ENCODE assay signal across 8 cellular contexts in genomic region chr3:136862953-136863352, GRCh38. TPM values are rescaled to one million over a fixed set of nuclear protein-coding genes. Genes with fewer than 3 reads are reported as not detected.
A peak's percentile ranks its signal among the peaks of the same experiment; 100 is the strongest.
DNase-seq lines count a peak whose midpoint lies in the region; ATAC-seq and TF ChIP-seq lines count a peak whose summit lies in the region.

No MANE protein-coding gene starts in this region.

- H3K4me3 ChIP-seq in SJCRH30 (peak overlapping the region; percentile 80), foreskin fibroblast (ENCODE audit: low read depth in 1 of 2, low read length in 2 of 2) (peak overlapping the region; percentile 56 to 88), skeletal muscle tissue (ENCODE audit: low read length in 3 of 3) (peak overlapping the region; percentile 84 to 97 (median 91))

- peak overlapping the region; percentile 89 to 94 (median 92) for H3K9ac ChIP-seq in skeletal muscle tissue (ENCODE audit: low read depth in 1 of 3, low read length in 3 of 3)

- no peaks in the 10 kb centered on the region for H3K27me3 ChIP-seq in SJCRH30
- no peaks in the 10 kb centered on the region for H3K27me3 ChIP-seq in skeletal muscle tissue (ENCODE audit: control insufficient read depth in 3 of 3, insufficient read depth in 3 of 3, low read length in 3 of 3)

- no peaks in the 10 kb centered on the region for H3K9me3 ChIP-seq in SJCRH30 (replicated peaks)
- H3K9me3 ChIP-seq in skeletal muscle tissue (ENCODE audit: control insufficient read depth in 3 of 3, low read length in 3 of 3) = no peaks in the 10 kb centered on the region

- peak overlapping the region; percentile 65; the same call in 1 of the 2 replicates for H3K27ac ChIP-seq in SJCRH30
- H3K27ac ChIP-seq in skeletal muscle tissue (ENCODE audit: low read depth, low read length) = peak overlapping the region; percentile 91

- ATAC-seq in GM19463 (IDR thresholded peaks at IDR 0.05; ENCODE audit: unreplicated experiment) = no peak

- H3K36me3 ChIP-seq in SJCRH30 (peaks cover 6% of the 10 kb centered on the region), skeletal muscle tissue (ENCODE audit: control insufficient read depth in 3 of 3, insufficient read depth in 3 of 3, low read length in 3 of 3) (no peaks in the 10 kb centered on the region)

- DNase-seq in NCI-H1417 (lab: John Stamatoyannopoulos, UW) (peak in 2 of 3 experiments; percentile 52 to 78), NCI-H1417 treated with DMSO at 0.1 percent for 48 hours (lab: John Stamatoyannopoulos, UW) (no peak), SJCRH30 (no peak), foreskin fibroblast (no peak), NK-92 (lab: John Stamatoyannopoulos, UW; ENCODE audit: unreplicated experiment) (no peak), retina (no peak)

- H3K4me1 ChIP-seq in SJCRH30 = peaks cover 8% of the 10 kb centered on the region
- H3K4me1 ChIP-seq in skeletal muscle tissue (ENCODE audit: control insufficient read depth in 3 of 3, insufficient read depth in 3 of 3, low read length in 3 of 3) = peaks cover 11 to 16% (median 15%) of the 10 kb centered on the region in 3 donors

- no peak for TF ChIP-seq CTCF in foreskin fibroblast (IDR thresholded peaks at IDR 0.05; ENCODE audit: low read depth, low read length)

RNA-seq across cellular contexts. Expression of gene NCK1, which starts 0.9 kb away (rescaled TPM):
- total RNA-seq in SJCRH30 (2014; rRNA removed; shearing (Covaris generic)) = 33.1 and 42.9 TPM in 2 replicates
- total RNA-seq in skeletal muscle tissue = 36.5 TPM

RNA-seq across cellular contexts. Expression of gene SLC35G2, which starts 44.0 kb away (rescaled TPM):
- total RNA-seq in SJCRH30 (2014; rRNA removed; shearing (Covaris generic)) = 8.1 and 8.9 TPM in 2 replicates
- total RNA-seq in skeletal muscle tissue = 2.1 TPM

Comparison
In these comparisons a context has a peak if more than half of its experiments do, and no peak if none do; other contexts are left out.
1. DNase-seq: peak in NCI-H1417 (2 of 3); none in NCI-H1417 treated with DMSO at 0.1 percent for 48 hours (single experiment), SJCRH30 (0 of 2), foreskin fibroblast (0 of 2), NK-92 (single experiment) and retina (single experiment).
2. Peak in every context shown above with its lines, with median percentiles within 50 percentile points of each other: H3K4me3 ChIP-seq.